17 cellular contexts compared by ENCODE assay signal in genomic region chr12:24996820-24997219, GRCh38. TPM values are rescaled to one million over a fixed set of nuclear protein-coding genes. Genes with fewer than 3 reads are reported as not detected.
DNase-seq lines count a peak whose midpoint lies in the region; ATAC-seq, FAIRE-seq and TF ChIP-seq lines count a peak whose summit lies in the region.
"Had no signal": no experiment of that assay in that cellular context is flagged by ENCODE, and none has a peak within 500 bp of the region (broad histone marks: within the 10 kb centered on the region; RNA-seq: fewer than 3 reads in every experiment).

No MANE protein-coding gene starts in this region.

- peak overlapping the region; percentile 47; the same call in 1 of the 2 replicates for H3K9ac ChIP-seq in OCI-LY3 (ENCODE audit: low read length)

- H3K9me3 Mint-ChIP-seq in stimulated activated effector memory CD8-positive, alpha-beta T cell treated with anti-CD3 and anti-CD28 coated beads, Interleukin-12 subunit alpha, Interleukin-12 subunit beta, amount 100 ng/mL, for 72 hours, result no peaks in the 10 kb centered on the region

- H3K79me2 ChIP-seq in OCI-LY3 (ENCODE audit: low read length), result no peaks in the 10 kb centered on the region

- TF ChIP-seq CTCF in OCI-LY3 (IDR thresholded peaks at IDR 0.05; ENCODE audit: low read depth, low read length), result no peak

- H3K4me3 Mint-ChIP-seq in stimulated activated effector memory CD8-positive, alpha-beta T cell treated with anti-CD3 and anti-CD28 coated beads, Interleukin-12 subunit alpha, Interleukin-12 subunit beta, amount 100 ng/mL, for 72 hours, result no peak overlapping the region

- H4K20me1 ChIP-seq in OCI-LY3 (ENCODE audit: insufficient read depth, low read length), result no peaks in the 10 kb centered on the region

- H3K4me1 Mint-ChIP-seq in stimulated activated effector memory CD8-positive, alpha-beta T cell treated with anti-CD3 and anti-CD28 coated beads, Interleukin-12 subunit alpha, Interleukin-12 subunit beta, amount 100 ng/mL, for 72 hours, result peaks cover 16% of the 10 kb centered on the region

- no peak overlapping the region for H3K27ac Mint-ChIP-seq in stimulated activated effector memory CD8-positive, alpha-beta T cell treated with anti-CD3 and anti-CD28 coated beads, Interleukin-12 subunit alpha, Interleukin-12 subunit beta, amount 100 ng/mL, for 72 hours

- peak; percentile 12 for DNase-seq in NCI-H82 (lab: John Stamatoyannopoulos, UW)
- no peak for DNase-seq in NCI-H82 treated with DMSO at 0.1 percent for 48 hours (lab: John Stamatoyannopoulos, UW; ENCODE audit: unreplicated experiment)
- no peak for DNase-seq in GM12891 (ENCODE audit: insufficient read length, low spot score)
- no peak for DNase-seq in stimulated activated effector memory CD8-positive, alpha-beta T cell treated with anti-CD3 and anti-CD28 coated beads, Interleukin-12 subunit alpha, Interleukin-12 subunit beta, amount 100 ng/mL, for 72 hours (ENCODE audit: low spot score in 2 of 2)
- no peak for DNase-seq in DMS79 (lab: John Stamatoyannopoulos, UW)
- DNase-seq in NK-92 treated with Interleukin-12 subunit alpha and Interleukin-12 subunit beta, amount 100 ng/mL, for 24 hours (lab: John Stamatoyannopoulos, UW), result no peak
- no peak for DNase-seq in GF-D8 (lab: John Stamatoyannopoulos, UW)
- DNase-seq: 8988T, H7, Kasumi-1, MV-4-11, NCI-H1436, NCI-H2081 treated with DMSO at 0.1 percent for 48 hours, Right ventricle myocardium superior had no signal

- peak; percentile 38 for ATAC-seq in stimulated activated effector memory CD8-positive, alpha-beta T cell treated with anti-CD3 and anti-CD28 coated beads, Interleukin-12 subunit alpha, Interleukin-12 subunit beta, amount 100 ng/mL, for 72 hours
- ATAC-seq: Panc1 had no signal

- peak overlapping the region; percentile 95 for H3K4me2 ChIP-seq in OCI-LY3 (ENCODE audit: low read length)

- no peaks in the 10 kb centered on the region; the same call in 1 of the 2 replicates for H3K27me3 ChIP-seq in OCI-LY3 (ENCODE audit: low read depth, low read length)

- H2AFZ ChIP-seq in OCI-LY3 (ENCODE audit: low read depth, low read length), result no peak overlapping the region

- H3K27ac ChIP-seq in OCI-LY3 (ENCODE audit: low read length), result peak overlapping the region; percentile 82
- H3K27ac ChIP-seq: C4-2B had no signal

- H3K36me3 ChIP-seq in OCI-LY3 (replicated peaks; ENCODE audit: low read depth, low read length), result no peaks in the 10 kb centered on the region

- FAIRE-seq in GM12891 (lab: Jason Lieb, UNC), result peak; percentile 26

- peak overlapping the region; percentile 76 for H3K4me3 ChIP-seq in OCI-LY3 (ENCODE audit: low read length)

- TF ChIP-seq POLR2A in GM12891 (IDR thresholded peaks at IDR 0.05; ENCODE audit: low read depth, low read length), result no peak

- H3K9me3 ChIP-seq in OCI-LY3 (ENCODE audit: insufficient read depth, low read length), result no peaks in the 10 kb centered on the region

- peaks cover 5% of the 10 kb centered on the region for H3K36me3 Mint-ChIP-seq in stimulated activated effector memory CD8-positive, alpha-beta T cell treated with anti-CD3 and anti-CD28 coated beads, Interleukin-12 subunit alpha, Interleukin-12 subunit beta, amount 100 ng/mL, for 72 hours

- peaks cover 69% of the 10 kb centered on the region for H3K4me1 ChIP-seq in OCI-LY3 (ENCODE audit: low read length)

TF ChIP-seq in GM12891, 5 proteins besides CTCF, POLR2A, EP300 and RAD21:
- TF ChIP-seq PAX5 (IDR thresholded peaks at IDR 0.05; ENCODE audit: insufficient read depth, low read length, severe bottlenecking) (no peak), SPI1 (IDR thresholded peaks at IDR 0.05; ENCODE audit: low read depth, low read length) (no peak), TAF1 (IDR thresholded peaks at IDR 0.05; ENCODE audit: low read depth, low read length) (no peak), POLR2AphosphoS5 (IDR thresholded peaks at IDR 0.05; ENCODE audit: low read depth, low read length) (no peak), POU2F2 (IDR thresholded peaks at IDR 0.05; ENCODE audit: low read depth, low read length) (no peak)

RNA-seq across cellular contexts. Expression of gene BCAT1, which starts 47.9 kb away (rescaled TPM):
- polyA plus RNA-seq in GM12891 (2012; ENCODE audit: low read depth, missing spikeins), result 8.1 TPM
